20 cellular contexts compared by ENCODE assay signal in genomic region chr7:40194743-40195142, GRCh38. TPM values are rescaled to one million over a fixed set of nuclear protein-coding genes. Genes with fewer than 3 reads are reported as not detected.
A peak's percentile ranks its signal among the peaks of the same experiment; 100 is the strongest.
DNase-seq lines count a peak whose midpoint lies in the region; ATAC-seq and TF ChIP-seq lines count a peak whose summit lies in the region.
"Had no signal": no experiment of that assay in that cellular context is flagged by ENCODE, and none has a peak within 500 bp of the region (broad histone marks: within the 10 kb centered on the region; RNA-seq: fewer than 3 reads in every experiment).

No MANE protein-coding gene starts in this region.

- no peaks in the 10 kb centered on the region for H3K36me3 Mint-ChIP-seq in activated T-cell treated with anti-CD3 and anti-CD28 coated beads, Interleukin-2, amount 50 U/mL, for 4 hours (ENCODE audit: insufficient read depth)

- no peaks in the 10 kb centered on the region for H3K4me1 Mint-ChIP-seq in activated T-cell treated with anti-CD3 and anti-CD28 coated beads, Interleukin-2, amount 50 U/mL, for 4 hours (ENCODE audit: low read depth)
- H3K4me1 Mint-ChIP-seq: activated CD4-positive, alpha-beta T cell treated with anti-CD3 and anti-CD28 coated beads, Interleukin-2, amount 10 ng/mL, durations not matched to agents 24 days and 14 days; B cell had no signal

- H2AFZ ChIP-seq in osteoblast (ENCODE audit: low read length): no peak overlapping the region

- no peaks in the 10 kb centered on the region for H3K79me2 ChIP-seq in osteoblast (ENCODE audit: insufficient read depth, low read length)

- no peaks in the 10 kb centered on the region for H3K36me3 ChIP-seq in adipocyte (ENCODE audit: control insufficient read depth, insufficient read depth, low read length, severe bottlenecking)
- no peaks in the 10 kb centered on the region for H3K36me3 ChIP-seq in osteoblast (ENCODE audit: insufficient read depth, low read length)
- no peaks in the 10 kb centered on the region for H3K36me3 ChIP-seq in tibial artery
- H3K36me3 ChIP-seq: pancreas, Peyer's patch had no signal

- intact Hi-C loops in tibial artery (cut with DNase I; ENCODE audit: low total_unique reads): no loop called here

- H4K20me1 ChIP-seq in osteoblast (ENCODE audit: insufficient read depth, low read length): no peaks in the 10 kb centered on the region

- H3K9me3 ChIP-seq in adipocyte (ENCODE audit: control insufficient read depth, low read length) (no peaks in the 10 kb centered on the region), osteoblast (ENCODE audit: low read depth, low read length) (no peaks in the 10 kb centered on the region), tibial artery (no peaks in the 10 kb centered on the region)
- H3K9me3 ChIP-seq: pancreas, Peyer's patch had no signal

- no peaks in the 10 kb centered on the region for H3K9me3 Mint-ChIP-seq in activated T-cell treated with anti-CD3 and anti-CD28 coated beads, Interleukin-2, amount 50 U/mL, for 4 hours
- H3K9me3 Mint-ChIP-seq: activated CD4-positive, alpha-beta T cell treated with anti-CD3 and anti-CD28 coated beads, Interleukin-2, amount 10 ng/mL, durations not matched to agents 24 days and 14 days had no signal

- DNase-seq in EL: peak; percentile 17
- peak; percentile 81 for DNase-seq in adipocyte (ENCODE audit: low read depth)
- peak; percentile 85 for DNase-seq in fibroblast of gingiva (ENCODE audit: low read depth)
- DNase-seq in osteoblast (ENCODE audit: insufficient read length, low spot score, missing footprints): peak; percentile 21
- no peak for DNase-seq in activated T-cell treated with anti-CD3 and anti-CD28 coated beads, Interleukin-2, amount 50 U/mL, for 4 hours
- no peak for DNase-seq in NCI-H748 (lab: John Stamatoyannopoulos, UW; ENCODE audit: unreplicated experiment)
- DNase-seq in activated gamma-delta T cell treated with Interleukin-2 at 50 U/mL for 16 hours: no peak
- no peak for DNase-seq in tibial artery
- DNase-seq: activated CD4-positive, alpha-beta T cell treated with anti-CD3 and anti-CD28 coated beads, Interleukin-2, amount 10 ng/mL, durations not matched to agents 24 days and 14 days; activated naive CD4-positive, alpha-beta T cell treated with Interleukin-2 at 50 U/mL for 16 hours; Calu3; caudate nucleus; effector memory CD4-positive, alpha-beta T cell; left ventricle myocardium superior; NCI-H1105; pancreas; Peyer's patch; stimulated activated CD4-positive, alpha-beta T cell treated with anti-CD3 and anti-CD28 coated beads, Interleukin-4, amount 100 ng/mL, for 1 hour had no signal

- no peak overlapping the region for H3K27ac ChIP-seq in osteoblast (ENCODE audit: low read depth, low read length)
- peak overlapping the region in 1 of 2 donors; percentile 34 for H3K27ac ChIP-seq in tibial artery
- H3K27ac ChIP-seq: KMS-11, pancreas, Peyer's patch had no signal

- no peak overlapping the region for H3K4me3 Mint-ChIP-seq in activated T-cell treated with anti-CD3 and anti-CD28 coated beads, Interleukin-2, amount 50 U/mL, for 4 hours
- H3K4me3 Mint-ChIP-seq: activated CD4-positive, alpha-beta T cell treated with anti-CD3 and anti-CD28 coated beads, Interleukin-2, amount 10 ng/mL, durations not matched to agents 24 days and 14 days; B cell had no signal

- H3K4me3 ChIP-seq in adipocyte (ENCODE audit: low read length) (no peak overlapping the region), osteoblast (ENCODE audit: insufficient read depth, low read length) (no peak overlapping the region), tibial artery (no peak overlapping the region)
- H3K4me3 ChIP-seq: pancreas, Peyer's patch had no signal

- peaks cover 25% of the 10 kb centered on the region for H3K4me1 ChIP-seq in adipocyte (ENCODE audit: control insufficient read depth, insufficient read depth, low read length)
- H3K4me1 ChIP-seq in osteoblast (ENCODE audit: insufficient read depth, low read length): peaks cover 2% of the 10 kb centered on the region
- H3K4me1 ChIP-seq in tibial artery: peaks cover 0 to 14% (median 3%) of the 10 kb centered on the region in 4 donors
- H3K4me1 ChIP-seq: pancreas, Peyer's patch had no signal

- no peak for ATAC-seq in activated T-cell treated with anti-CD3 and anti-CD28 coated beads, Interleukin-2, amount 50 U/mL, for 4 hours
- ATAC-seq: left ventricle myocardium superior, pancreas had no signal

- peak overlapping the region; percentile 43 for H3K9ac ChIP-seq in adipocyte (ENCODE audit: low read length)
- H3K9ac ChIP-seq: KMS-11 had no signal

- no peaks in the 10 kb centered on the region for H3K27me3 Mint-ChIP-seq in activated T-cell treated with anti-CD3 and anti-CD28 coated beads, Interleukin-2, amount 50 U/mL, for 4 hours (ENCODE audit: low read depth)
- H3K27me3 Mint-ChIP-seq: activated CD4-positive, alpha-beta T cell treated with anti-CD3 and anti-CD28 coated beads, Interleukin-2, amount 10 ng/mL, durations not matched to agents 24 days and 14 days; B cell had no signal

- no peaks in the 10 kb centered on the region for H3K27me3 ChIP-seq in adipocyte (replicated peaks; ENCODE audit: control insufficient read depth, insufficient read depth, low read length)
- no peaks in the 10 kb centered on the region for H3K27me3 ChIP-seq in osteoblast (ENCODE audit: insufficient read depth, low read length)
- no peaks in the 10 kb centered on the region for H3K27me3 ChIP-seq in tibial artery
- H3K27me3 ChIP-seq: pancreas, Peyer's patch had no signal

- no peak for TF ChIP-seq CTCF in osteoblast (IDR thresholded peaks at IDR 0.05; ENCODE audit: extremely low read depth, low read depth, low read length)
- TF ChIP-seq CTCF in tibial artery (IDR thresholded peaks at IDR 0.05): no peak

- H3K4me2 ChIP-seq in osteoblast (ENCODE audit: insufficient read depth, low read length): no peak overlapping the region
- H3K4me2 ChIP-seq: KMS-11 had no signal

RNA-seq across cellular contexts. Expression of gene SUGCT, which starts 59.9 kb away (rescaled TPM):
- 21.7 and 25.9 TPM in 2 replicates for total RNA-seq in osteoblast
- 1 to 10 TPM; 1.3 to 2.5 (median 2.1) TPM for total RNA-seq in activated T-cell treated with anti-CD3 and anti-CD28 coated beads, Interleukin-2, amount 50 U/mL, for 4 hours

Comparison
In these comparisons a context has a peak if more than half of its experiments do, and no peak if none do; other contexts are left out.
1. DNase-seq: peak in EL (single experiment), adipocyte (single experiment), fibroblast of gingiva (single experiment) and osteoblast (single experiment); none in activated T-cell treated with anti-CD3 and anti-CD28 coated beads, Interleukin-2, amount 50 U/mL, for 4 hours (single experiment), NCI-H748 (single experiment), activated gamma-delta T cell treated with Interleukin-2 at 50 U/mL for 16 hours (single experiment) and tibial artery (0 of 2).